ENCODE assay signal across 1 cellular context in the genomic region with DNA sequence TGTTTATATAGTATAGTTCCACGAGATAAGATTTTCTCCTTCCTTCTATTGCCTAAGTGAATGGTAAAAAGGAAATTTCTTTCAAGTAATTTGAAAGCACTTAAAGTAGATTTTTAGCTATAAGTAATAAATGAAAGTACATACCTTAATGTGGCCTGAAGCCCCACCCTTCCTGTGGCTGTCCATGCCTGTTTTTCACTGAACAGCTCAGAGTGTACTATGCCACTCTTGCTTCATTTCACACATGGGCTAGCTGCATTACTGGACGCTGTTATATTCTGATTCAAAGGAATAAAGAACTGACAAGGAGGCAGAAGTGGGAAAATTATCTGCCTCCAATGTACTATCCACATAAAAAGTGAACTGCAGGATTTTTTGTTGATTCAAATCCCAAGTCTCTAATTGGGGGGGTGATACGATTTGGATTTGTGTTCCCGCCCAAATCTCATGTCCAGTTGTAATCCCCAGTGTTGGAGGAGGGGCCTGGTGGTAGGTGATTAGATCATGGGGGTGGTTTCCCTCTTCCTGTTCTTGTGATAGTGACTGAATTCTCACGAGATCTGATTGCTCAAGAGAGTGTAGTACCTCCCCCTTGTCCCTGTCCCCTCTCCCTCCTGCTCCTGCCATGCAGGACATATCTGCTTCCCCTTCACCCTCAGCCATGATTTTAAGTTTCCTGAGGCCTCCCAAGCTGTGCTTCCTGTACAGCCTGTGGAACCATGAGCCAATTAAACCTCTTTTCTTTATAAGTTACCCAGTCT.
TF ChIP-seq lines count a peak whose summit lies in the region.

No MANE protein-coding gene starts in this region.

TF ChIP-seq in K562, 482 proteins besides CTCF, POLR2A, EP300 and RAD21:
- TF ChIP-seq MCM7 (IDR thresholded peaks at IDR 0.05) = no peak
- TF ChIP-seq CHD2 (IDR thresholded peaks at IDR 0.05; ENCODE audit: low read depth, low read length) = peak; percentile 54; the same call in 1 of the 2 replicates
- TF ChIP-seq CCNT2 (IDR thresholded peaks at IDR 0.05; ENCODE audit: borderline replicate concordance, extremely low read depth, insufficient read length, low read depth, low read length) = no peak
- TF ChIP-seq ATF7 (IDR thresholded peaks at IDR 0.05) = peak; percentile 16; the same call in 1 of the 2 replicates
- TF ChIP-seq L3MBTL2 (IDR thresholded peaks at IDR 0.05) = 0 out of 2 replicates have a peak, but pooled peaks have one; percentile 29
